Comparison of ENCODE assay signal across 21 cellular contexts in genomic region chr7:132257253-132257652, GRCh38.
"Had no signal": no experiment of that assay in that cellular context is flagged by ENCODE, and none has a peak within 500 bp of the region (broad histone marks: within the 10 kb centered on the region; RNA-seq: fewer than 3 reads in every experiment).

No MANE protein-coding gene starts in this region.

- H3K36me3 ChIP-seq: Peyer's patch had no signal

- H3K36me3 Mint-ChIP-seq: activated CD4-positive, alpha-beta memory T cell treated with anti-CD3 and anti-CD28 coated beads for 36 hours; activated naive CD8-positive, alpha-beta T cell had no signal

- H3K27ac ChIP-seq: Peyer's patch, RWPE1 had no signal

- H3K27me3 ChIP-seq: Peyer's patch had no signal

- H3K4me3 ChIP-seq: Peyer's patch had no signal

- H3K9me3 Mint-ChIP-seq: activated B cell treated with CpG ODN at 0.5 μM for 24 hours; activated CD4-positive, alpha-beta memory T cell treated with anti-CD3 and anti-CD28 coated beads for 36 hours; activated CD4-positive, alpha-beta T cell treated with anti-CD3 and anti-CD28 coated beads, Interleukin-2, amount 10 ng/mL, durations not matched to agents 7 days and 5 days; activated naive CD4-positive, alpha-beta T cell treated with anti-CD3 and anti-CD28 coated beads for 36 hours; activated T-cell treated with anti-CD3 and anti-CD28 coated beads, Interleukin-2, amount 50 U/mL, for 4 hours; T-helper 1 cell treated with Interleukin-12 subunit alpha and Interleukin-12 subunit beta and Interleukin-4 antibody, amounts not matched to agents 30 μg/mL and 1 μg/mL, for 36 hours had no signal

- H3K9me3 ChIP-seq: Peyer's patch had no signal

- H3K27ac Mint-ChIP-seq: activated B cell treated with CpG ODN at 0.5 μM for 24 hours; activated CD4-positive, alpha-beta memory T cell treated with anti-CD3 and anti-CD28 coated beads for 36 hours; activated CD4-positive, alpha-beta T cell treated with anti-CD3 and anti-CD28 coated beads, Interleukin-2, amount 10 ng/mL, durations not matched to agents 7 days and 5 days; activated naive CD4-positive, alpha-beta T cell treated with anti-CD3 and anti-CD28 coated beads for 36 hours; activated naive CD8-positive, alpha-beta T cell; T-helper 1 cell treated with Interleukin-12 subunit alpha and Interleukin-12 subunit beta and Interleukin-4 antibody, amounts not matched to agents 30 μg/mL and 1 μg/mL, for 36 hours had no signal

- H3K4me1 Mint-ChIP-seq: activated B cell treated with CpG ODN at 0.5 μM for 24 hours; activated CD4-positive, alpha-beta T cell treated with anti-CD3 and anti-CD28 coated beads, Interleukin-2, amount 10 ng/mL, durations not matched to agents 7 days and 5 days had no signal

- H3K4me1 ChIP-seq: Peyer's patch had no signal

- ATAC-seq: activated T-cell treated with anti-CD3 and anti-CD28 coated beads, Interleukin-2, amount 50 U/mL, for 4 hours had no signal

- DNase-seq: activated B cell treated with CpG ODN at 0.5 μM for 24 hours; activated CD4-positive, alpha-beta memory T cell treated with anti-CD3 and anti-CD28 coated beads for 36 hours; activated CD4-positive, alpha-beta T cell treated with anti-CD3 and anti-CD28 coated beads for 1 hour; activated CD4-positive, alpha-beta T cell treated with anti-CD3 and anti-CD28 coated beads, Interleukin-2, amount 10 ng/mL, durations not matched to agents 7 days and 5 days; activated CD8-positive, alpha-beta memory T cell treated with anti-CD3 and anti-CD28 coated beads for 24 hours; activated effector memory CD4-positive, alpha-beta T cell treated with anti-CD3 and anti-CD28 coated beads, Interleukin-2, amount 50 U/mL, for 16 hours; activated naive CD4-positive, alpha-beta T cell treated with anti-CD3 and anti-CD28 coated beads for 36 hours; activated T-cell treated with anti-CD3 and anti-CD28 coated beads, Interleukin-2, amount 50 U/mL, for 4 hours; amygdala; caudate nucleus; MM.1S; NCI-H1105; NCI-H1436; NCI-H1694 treated with DMSO at 0.1 percent for 48 hours; NCI-H2029 treated with DMSO at 0.1 percent for 48 hours; NCI-H510A treated with DMSO at 0.1 percent for 48 hours; Peyer's patch; SHP77 had no signal

- H3K4me3 Mint-ChIP-seq: activated B cell treated with CpG ODN at 0.5 μM for 24 hours; activated CD4-positive, alpha-beta memory T cell treated with anti-CD3 and anti-CD28 coated beads for 36 hours; activated CD4-positive, alpha-beta T cell treated with anti-CD3 and anti-CD28 coated beads, Interleukin-2, amount 10 ng/mL, durations not matched to agents 7 days and 5 days; activated naive CD4-positive, alpha-beta T cell treated with anti-CD3 and anti-CD28 coated beads for 36 hours; activated naive CD8-positive, alpha-beta T cell; activated T-cell treated with anti-CD3 and anti-CD28 coated beads, Interleukin-2, amount 50 U/mL, for 4 hours; T-helper 1 cell treated with Interleukin-12 subunit alpha and Interleukin-12 subunit beta and Interleukin-4 antibody, amounts not matched to agents 30 μg/mL and 1 μg/mL, for 36 hours had no signal

- H3K27me3 Mint-ChIP-seq: activated B cell treated with CpG ODN at 0.5 μM for 24 hours; activated naive CD8-positive, alpha-beta T cell had no signal
